In the genomic region with DNA sequence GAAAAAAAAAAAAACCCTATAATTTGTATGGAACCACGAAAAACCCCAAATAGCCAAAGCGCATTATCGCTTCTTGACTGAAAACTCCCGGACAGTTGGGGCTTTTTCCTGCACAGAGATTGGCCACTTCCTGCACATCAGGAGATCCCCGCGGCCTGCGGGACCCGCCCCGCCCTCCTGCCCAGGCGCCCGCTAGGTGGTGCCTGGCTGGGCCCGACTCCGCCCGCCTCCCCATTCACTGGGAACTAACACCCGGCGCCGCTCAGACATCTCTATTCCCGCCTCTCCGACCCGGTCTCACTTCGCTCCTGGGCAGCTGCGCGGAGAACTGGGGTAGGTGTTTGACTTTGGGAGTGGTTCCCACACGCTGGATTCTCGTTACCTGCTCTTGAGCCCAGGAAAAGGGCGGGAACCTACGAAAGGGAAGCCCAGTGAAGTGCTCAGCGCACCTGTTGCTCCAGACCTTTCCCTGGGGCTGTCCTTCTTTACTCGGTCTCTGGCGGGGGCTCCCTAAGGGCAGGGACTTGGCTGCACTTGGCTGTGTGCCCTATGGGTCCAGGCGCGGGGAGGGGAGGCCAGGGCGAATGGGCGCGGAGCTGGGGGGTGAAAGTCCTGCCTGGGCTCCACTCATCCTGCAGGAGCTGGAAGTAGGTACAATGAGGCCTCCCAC, we compare ENCODE assay signal across 9 cellular contexts. TPM values are rescaled to one million over a fixed set of nuclear protein-coding genes. Genes with fewer than 3 reads are reported as not detected.
DNase-seq lines count a peak whose midpoint lies in the region; ATAC-seq and TF ChIP-seq lines count a peak whose summit lies in the region.
"Had no signal": no experiment of that assay in that cellular context is flagged by ENCODE, and none has a peak within 500 bp of the region (broad histone marks: within the 10 kb centered on the region; RNA-seq: fewer than 3 reads in every experiment).

A gene with protein sequence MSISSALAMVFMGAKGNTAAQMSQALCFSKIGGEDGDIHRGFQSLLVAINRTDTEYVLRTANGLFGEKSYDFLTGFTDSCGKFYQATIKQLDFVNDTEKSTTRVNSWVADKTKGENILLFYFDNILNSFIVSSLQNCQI (plus strand): TSS at position 234 of the 670 bp plus-strand sequence. CDS start 4,155 bp downstream, outside the sequence.

- no peaks in the 10 kb centered on the region for H3K27me3 ChIP-seq in A673 (replicated peaks; ENCODE audit: insufficient read depth, low read depth, low read length, poor library complexity)
- H3K27me3 ChIP-seq in aorta (ENCODE audit: control insufficient read depth in 1 of 2, insufficient read depth in 2 of 2, low read length in 1 of 2), result no peaks in the 10 kb centered on the region

- H3K27me3 Mint-ChIP-seq in activated T-cell treated with anti-CD3 and anti-CD28 coated beads, Interleukin-2, amount 50 U/mL, for 24 hours, result peaks cover 44% of the 10 kb centered on the region

- H3K4me1 ChIP-seq in A673 (ENCODE audit: insufficient read depth, low read length, poor library complexity, severe bottlenecking) (peaks cover 10% of the 10 kb centered on the region), aorta (ENCODE audit: control insufficient read depth in 1 of 2, insufficient read depth in 2 of 2, low read length in 2 of 2) (no peaks in the 10 kb centered on the region)

- 3 to 5% methylated on average over 35 of the region's 35 CpGs for WGBS in aorta, 2 donors

- intact Hi-C loops in A673 (cut with micrococcal nuclease; ENCODE audit: unreplicated experiment), result loop anchor here (2.0 kb wide), 1 partner anchor 14 kb away; no protein-coding TSS in a partner anchor
- intact Hi-C loops in aorta (cut with DNase I), result no loop called here

- H3K36me3 ChIP-seq in A673 (ENCODE audit: insufficient read depth, low read length, poor library complexity, severe bottlenecking) (peaks cover 1% of the 10 kb centered on the region), aorta (ENCODE audit: control insufficient read depth in 1 of 2, insufficient read depth in 2 of 2, low read length in 1 of 2) (no peaks in the 10 kb centered on the region)

- ATAC-seq in GM18519 (IDR thresholded peaks at IDR 0.05; ENCODE audit: low FRiP score, unreplicated experiment) (peak; percentile 76), HG02938 (IDR thresholded peaks at IDR 0.05; ENCODE audit: unreplicated experiment) (peak; percentile 73), aorta (ENCODE audit: low FRiP score) (peak; percentile 64)

- POLR2A ChIA-PET in A673 (lab: Charles Lee; ENCODE audit: low non-redundant PET), result no interaction called here

- peak; percentile 58 for TF ChIP-seq CTCF in A673 (conservative IDR thresholded peaks at IDR 0.05; ENCODE audit: low read depth, low read length)
- peak; percentile 48 for TF ChIP-seq CTCF in foreskin fibroblast (IDR thresholded peaks at IDR 0.05; ENCODE audit: low read depth, low read length)

- peaks cover 5% of the 10 kb centered on the region for H3K9me3 Mint-ChIP-seq in activated T-cell treated with anti-CD3 and anti-CD28 coated beads, Interleukin-2, amount 50 U/mL, for 24 hours

- peak within 1 kb of the TSS; percentile 86 for H3K27ac ChIP-seq in A673 (ENCODE audit: low read depth, low read length, poor library complexity, severe bottlenecking)
- H3K27ac ChIP-seq in aorta (ENCODE audit: low read depth in 1 of 2, low read length in 2 of 2), result no peak within 1 kb of the TSS
- H3K27ac ChIP-seq: HL-60 had no signal

- CTCF ChIA-PET in A673 (lab: Charles Lee), result no interaction called here

- H3K27ac Mint-ChIP-seq in activated T-cell treated with anti-CD3 and anti-CD28 coated beads, Interleukin-2, amount 50 U/mL, for 24 hours, result peak within 1 kb of the TSS; percentile 92

- TSS peak; percentile 74 for BruUV-seq in A673 (replicated peaks; lab: Mats Ljungman, UMichigan)

- H3K36me3 Mint-ChIP-seq in activated T-cell treated with anti-CD3 and anti-CD28 coated beads, Interleukin-2, amount 50 U/mL, for 24 hours (ENCODE audit: low read depth), result peaks cover 4% of the 10 kb centered on the region

- peaks cover 46% of the 10 kb centered on the region for H3K4me1 Mint-ChIP-seq in activated T-cell treated with anti-CD3 and anti-CD28 coated beads, Interleukin-2, amount 50 U/mL, for 24 hours (ENCODE audit: low read depth)

- peak; percentile 88 for DNase-seq in A673 (ENCODE audit: low spot score)
- DNase-seq in NCI-H2196 (lab: John Stamatoyannopoulos, UW; ENCODE audit: unreplicated experiment), result peak; percentile 82
- peak; percentile 71 for DNase-seq in activated T-cell treated with anti-CD3 and anti-CD28 coated beads, Interleukin-2, amount 50 U/mL, for 24 hours
- DNase-seq in foreskin fibroblast, result peak in 1 of 2 donors; percentile 58
- peak in 40 of 56 donors; percentile 3 to 80 (median 36) for DNase-seq in nucleus accumbens (lab: John Stamatoyannopoulos, UW)
- DNase-seq in aorta, result peak; percentile 67 to 87

- H3K9me3 ChIP-seq in A673 (ENCODE audit: low read depth, low read length, poor library complexity, severe bottlenecking) (no peaks in the 10 kb centered on the region), aorta (ENCODE audit: control insufficient read depth, low read length) (no peaks in the 10 kb centered on the region)

- peak within 1 kb of the TSS; percentile 67 for H3K4me3 ChIP-seq in A673 (ENCODE audit: low read depth, low read length, poor library complexity, severe bottlenecking)
- H3K4me3 ChIP-seq in foreskin fibroblast (ENCODE audit: low read depth in 1 of 2, low read length in 2 of 2), result peak within 1 kb of the TSS; percentile 38 to 49
- H3K4me3 ChIP-seq in aorta (ENCODE audit: low read length in 2 of 2), result peak within 1 kb of the TSS in 1 of 2 donors; percentile 16

- H3K4me3 Mint-ChIP-seq in activated T-cell treated with anti-CD3 and anti-CD28 coated beads, Interleukin-2, amount 50 U/mL, for 24 hours, result peak within 1 kb of the TSS; percentile 81

RNA-seq across cellular contexts. Expression of the gene that starts here (rescaled TPM):
- total RNA-seq in A673 (2021) (31.6 and 58.1 TPM in 2 replicates), aorta (under 1 TPM; 0.16 to 0.60 TPM)
- polyA plus RNA-seq in aorta, result under 1 TPM in 1 of 2 donors, not detected in 1; 0.25 TPM

Comparison
In these comparisons a context has a peak if more than half of its experiments do, and no peak if none do; other contexts are left out.
1. RNA of the gene that starts here (total RNA-seq): 31.6 to 58.1 TPM in A673; 0.16 to 0.60 TPM in aorta; every median in the first group is over 10 times any median in the second.
2. Peak in DNase-seq and ATAC-seq in aorta; RNA of the gene not detected or under 1 TPM.
3. Peak in every context shown above with its lines, with median percentiles within 50 percentile points of each other: ATAC-seq.